ENCODE assay signal across 8 cellular contexts in the genomic region with DNA sequence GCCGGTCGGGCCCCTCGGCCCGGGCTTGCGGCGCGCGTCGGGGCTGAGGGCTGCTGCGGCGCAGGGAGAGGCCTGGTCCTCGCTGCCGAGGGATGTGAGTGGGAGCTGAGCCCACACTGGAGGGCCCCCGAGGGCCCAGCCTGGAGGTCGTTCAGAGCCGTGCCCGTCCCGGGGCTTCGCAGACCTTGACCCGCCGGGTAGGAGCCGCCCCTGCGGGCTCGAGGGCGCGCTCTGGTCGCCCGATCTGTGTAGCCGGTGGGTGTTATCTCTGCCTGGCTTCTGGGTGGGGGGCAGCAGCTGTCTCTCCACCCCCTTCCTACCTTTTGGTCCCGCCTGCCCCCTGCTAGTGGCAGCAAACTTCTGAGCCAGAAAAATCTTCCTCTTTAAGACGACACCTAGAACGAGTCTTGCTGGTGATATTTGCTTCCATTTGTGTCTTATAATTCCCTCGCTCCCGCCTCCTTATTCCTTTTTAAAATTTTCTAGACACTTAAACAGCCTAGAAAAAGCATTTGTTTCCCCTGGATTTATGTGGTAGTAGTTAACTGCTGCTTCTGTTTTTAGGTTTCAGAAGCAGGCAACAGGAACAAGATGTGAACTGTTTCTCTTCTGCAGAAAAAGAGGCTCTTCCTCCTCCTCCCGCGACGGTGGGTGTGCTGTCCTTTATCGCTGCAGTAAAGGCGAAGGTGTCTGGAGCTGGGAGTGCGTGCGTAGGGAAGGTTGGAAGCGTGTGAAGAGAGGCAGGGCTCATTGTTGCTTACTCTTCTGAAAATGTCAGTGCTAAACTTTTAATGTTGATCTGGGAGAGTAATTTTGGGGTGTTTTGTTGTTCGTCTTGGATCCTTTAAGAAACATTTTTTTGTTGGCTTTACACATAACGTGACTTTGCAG. TPM values are rescaled to one million over a fixed set of nuclear protein-coding genes. Genes with fewer than 3 reads are reported as not detected.
DNase-seq lines count a peak whose midpoint lies in the region; ATAC-seq and TF ChIP-seq lines count a peak whose summit lies in the region.

No MANE protein-coding gene starts in this region.

- H3K4me3 ChIP-seq in coronary artery = peak overlapping the region; percentile 88

- no peak for TF ChIP-seq CTCF in coronary artery (IDR thresholded peaks at IDR 0.05)

- ATAC-seq in GM19438 (IDR thresholded peaks at IDR 0.05; ENCODE audit: low read depth, unreplicated experiment) = peak; percentile 23
- peak; percentile 55 for ATAC-seq in left colon
- no peak for ATAC-seq in HG03521 (IDR thresholded peaks at IDR 0.05; ENCODE audit: unreplicated experiment)

- DNase-seq in C1 segment of cervical spinal cord (lab: John Stamatoyannopoulos, UW) (peak in 8 of 14 donors; percentile 4 to 82 (median 16)), Kasumi-1 (lab: John Stamatoyannopoulos, UW) (peak; percentile 27 to 59), UCSD-AML1 (lab: John Stamatoyannopoulos, UW; ENCODE audit: unreplicated experiment) (peak; percentile 36), coronary artery (ENCODE audit: low spot score) (no peak), left colon (peak; percentile 62 to 77)
- DNase-seq in stimulated activated CD4-positive, alpha-beta T cell treated with anti-CD3 and anti-CD28 coated beads, Interleukin-4, amount 100 ng/mL, for 4 hours = peak; percentile 27 to 45

- peak overlapping the region; percentile 96 to 97 for H3K27ac ChIP-seq in coronary artery

- intact Hi-C loops in left colon (cut with DNase I, micrococcal nuclease) = loop anchor here in 1 of 2 donors (5.0 to 10.0 kb wide), 2 partner anchors 223 to 321 kb away; a partner anchor contains a TSS

RNA-seq across cellular contexts. Expression of a gene that starts 0.5 kb away (rescaled TPM):
- 10 to 100 TPM; 17.2 to 18.9 TPM for total RNA-seq in left colon
